ENCODE assay signal across 22 cellular contexts in genomic region chr2:232307854-232308253, GRCh38.
"Had no signal": no experiment of that assay in that cellular context is flagged by ENCODE, and none has a peak within 500 bp of the region (broad histone marks: within the 10 kb centered on the region; RNA-seq: fewer than 3 reads in every experiment).

No MANE protein-coding gene starts in this region.

- H3K9me3 ChIP-seq: colonic mucosa, prostate gland had no signal

- DNase-seq: activated CD4-positive, alpha-beta memory T cell treated with anti-CD3 and anti-CD28 coated beads for 36 hours; activated CD4-positive, alpha-beta T cell treated with anti-CD3 and anti-CD28 coated beads for 1 hour; activated CD8-positive, alpha-beta memory T cell treated with anti-CD3 and anti-CD28 coated beads, Interleukin-2, amount 50 U/mL, for 48 hours; activated naive CD4-positive, alpha-beta T cell; caudate nucleus; colonic mucosa; left ventricle myocardium inferior; mesenchymal stem cell; nephron progenitor cell; right cardiac atrium; stimulated activated CD4-positive, alpha-beta T cell treated with anti-CD3 and anti-CD28 coated beads, Interleukin-15, amount 100 ng/mL, for 24 hours; stimulated activated CD4-positive, alpha-beta T cell treated with anti-CD3 and anti-CD28 coated beads, Interleukin-4, amount 100 ng/mL, for 1 hour; stimulated activated naive CD4-positive, alpha-beta T cell; T1000; uterus had no signal

- H3K27me3 ChIP-seq: colonic mucosa, hepatocyte, tibial nerve, uterus had no signal

- H3K4me3 ChIP-seq: colonic mucosa, hepatocyte, left ventricle myocardium inferior, prostate gland, skin epidermis, tibial nerve, uterus had no signal

- H3K27me3 Mint-ChIP-seq: activated CD4-positive, alpha-beta memory T cell treated with anti-CD3 and anti-CD28 coated beads for 36 hours had no signal

- H3K36me3 ChIP-seq: colonic mucosa, prostate gland, uterus had no signal

- H3K27ac Mint-ChIP-seq: activated CD4-positive, alpha-beta memory T cell treated with anti-CD3 and anti-CD28 coated beads for 36 hours; activated T-helper 1 cell treated with anti-CD3 and anti-CD28 coated beads, Interleukin-12 subunit alpha, Interleukin-12 subunit beta, Interleukin-2, Interleukin-4 antibody, amounts not matched to agents 30 ng/mL and 10 ng/mL and 1 ng/mL, durations not matched to agents 14 hours and 24 hours and 36 hours had no signal

- H3K4me1 ChIP-seq: colonic mucosa, left ventricle myocardium inferior, prostate gland, tibial nerve, uterus had no signal

- H3K27ac ChIP-seq: colonic mucosa, hepatocyte, left ventricle myocardium inferior, tibial nerve, uterus, VCaP had no signal

- H3K4me3 Mint-ChIP-seq: activated CD4-positive, alpha-beta memory T cell treated with anti-CD3 and anti-CD28 coated beads for 36 hours; activated T-helper 1 cell treated with anti-CD3 and anti-CD28 coated beads, Interleukin-12 subunit alpha, Interleukin-12 subunit beta, Interleukin-2, Interleukin-4 antibody, amounts not matched to agents 30 ng/mL and 10 ng/mL and 1 ng/mL, durations not matched to agents 14 hours and 24 hours and 36 hours; nephron progenitor cell had no signal

- ATAC-seq: esophagus mucosa, right cardiac atrium had no signal
